In the genomic region with DNA sequence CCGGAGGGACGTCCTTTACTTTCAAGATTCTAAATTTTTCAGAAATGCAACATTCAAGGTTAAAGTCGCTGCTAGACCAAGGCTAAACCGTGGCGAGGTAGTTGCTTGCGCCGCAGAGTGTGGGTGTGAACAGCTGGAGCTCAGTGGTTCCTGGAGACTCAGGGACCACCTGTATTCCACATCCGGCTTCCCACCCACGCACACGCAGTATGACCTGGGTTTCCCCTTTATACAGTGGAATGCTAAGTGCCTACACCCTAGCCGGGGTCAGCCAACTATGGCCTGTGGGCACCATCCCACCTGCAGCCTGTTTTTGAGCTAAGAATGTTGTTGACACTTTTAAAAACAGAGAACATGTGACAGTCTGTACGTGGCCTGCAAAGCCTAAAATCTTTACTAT, we compare ENCODE assay signal across 21 cellular contexts. TPM values are rescaled to one million over a fixed set of nuclear protein-coding genes. Genes with fewer than 3 reads are reported as not detected.
A peak's percentile ranks its signal among the peaks of the same experiment; 100 is the strongest.
DNase-seq lines count a peak whose midpoint lies in the region; ATAC-seq, FAIRE-seq and TF ChIP-seq lines count a peak whose summit lies in the region.
"Had no signal": no experiment of that assay in that cellular context is flagged by ENCODE, and none has a peak within 500 bp of the region (broad histone marks: within the 10 kb centered on the region; RNA-seq: fewer than 3 reads in every experiment).

No MANE protein-coding gene starts in this region.

- H3K36me3 ChIP-seq in SU-DHL-6 (ENCODE audit: low read length) = peaks cover 12% of the 10 kb centered on the region
- H3K36me3 ChIP-seq: neural progenitor cell had no signal

- H3K9ac ChIP-seq in SU-DHL-6 (ENCODE audit: low read length) = no peak overlapping the region
- H3K9ac ChIP-seq: neural progenitor cell, SK-N-SH had no signal

- TF ChIP-seq CTCF in A549 (IDR thresholded peaks at IDR 0.05) (no peak), SU-DHL-6 (IDR thresholded peaks at IDR 0.05; ENCODE audit: insufficient read depth, low read length, poor library complexity, severe bottlenecking) (no peak), chondrocyte (IDR thresholded peaks at IDR 0.05) (no peak)

- no peaks in the 10 kb centered on the region for H3K27me3 ChIP-seq in SU-DHL-6 (ENCODE audit: low read length)
- H3K27me3 ChIP-seq: ascending aorta, neural progenitor cell had no signal

- no peak overlapping the region for H3K4me3 Mint-ChIP-seq in chondrocyte (ENCODE audit: unreplicated experiment)
- H3K4me3 Mint-ChIP-seq: activated CD4-positive, alpha-beta T cell treated with anti-CD3 and anti-CD28 coated beads, Interleukin-2, amount 10 ng/mL, durations not matched to agents 7 days and 5 days; neural progenitor cell had no signal

- CTCF ChIA-PET in A549 (lab: Yijun Ruan, JAX) = interaction anchor here (1.1 to 2.4 kb wide), 6 partner anchors 9 to 43 kb away, joined by 3 to 7 read pairs (median 6); a partner anchor contains a TSS

- H3K79me2 ChIP-seq in SU-DHL-6 (ENCODE audit: insufficient read depth, low read length) = no peaks in the 10 kb centered on the region

- peaks cover 14% of the 10 kb centered on the region for H3K36me3 Mint-ChIP-seq in chondrocyte (ENCODE audit: low read depth)

- ATAC-seq in A549 = peak in 1 of 2 experiments; percentile 14; a peak in 3 of 6 replicates
- ATAC-seq in GM19035 (IDR thresholded peaks at IDR 0.05; ENCODE audit: unreplicated experiment) = peak; percentile 64
- ATAC-seq in HG02798 (IDR thresholded peaks at IDR 0.05; ENCODE audit: poor library complexity, unreplicated experiment) = peak; percentile 81

- H4K20me1 ChIP-seq in SU-DHL-6 (ENCODE audit: low read depth, low read length) = no peaks in the 10 kb centered on the region

- peak in 1 of 2 experiments; percentile 68 for DNase-seq in A549 (ENCODE audit: low read depth in 1 of 2, low spot score in 1 of 2)
- DNase-seq in chondrocyte (ENCODE audit: low spot score) = no peak
- no peak for DNase-seq in kidney glomerular epithelial cell (lab: John Stamatoyannopoulos, UW)
- DNase-seq in stimulated activated naive CD4-positive, alpha-beta T cell (lab: John Stamatoyannopoulos, UW) = no peak
- no peak for DNase-seq in NCI-H146 (lab: John Stamatoyannopoulos, UW)
- DNase-seq: activated CD4-positive, alpha-beta T cell treated with anti-CD3 and anti-CD28 coated beads, Interleukin-2, amount 10 ng/mL, durations not matched to agents 7 days and 5 days; activated CD8-positive, alpha-beta memory T cell treated with anti-CD3 and anti-CD28 coated beads, Interleukin-2, amount 50 U/mL, for 48 hours; activated naive CD4-positive, alpha-beta T cell; hypothalamus; NCI-H69; PC-9; SK-N-SH had no signal

- TF ChIP-seq POLR2A in A549 (IDR thresholded peaks at IDR 0.05; ENCODE audit: low read length) = no peak

- no peak overlapping the region for H3K4me3 ChIP-seq in A549
- no peak overlapping the region for H3K4me3 ChIP-seq in SU-DHL-6 (ENCODE audit: insufficient read depth, low read length, poor library complexity, severe bottlenecking)
- H3K4me3 ChIP-seq: ascending aorta, neural progenitor cell, PC-9 had no signal

- no peaks in the 10 kb centered on the region for H3K9me3 ChIP-seq in A549
- H3K9me3 ChIP-seq in SU-DHL-6 (ENCODE audit: insufficient read depth, low read length) = no peaks in the 10 kb centered on the region
- H3K9me3 ChIP-seq: ascending aorta, SK-N-SH had no signal

- whole genome bisulfite sequencing in A549 (ENCODE audit: missing lambda C conversion rate) = 56% methylated on average over 12 of the region's 12 CpGs

- peak overlapping the region; percentile 92 to 97 for H3K27ac ChIP-seq in A549
- H3K27ac ChIP-seq in SU-DHL-6 (ENCODE audit: low read depth, low read length) = peak overlapping the region; percentile 54
- H3K27ac ChIP-seq: ascending aorta, C4-2B, neural progenitor cell, PC-9 had no signal

- H3K4me1 Mint-ChIP-seq in chondrocyte (ENCODE audit: low read depth) = no peaks in the 10 kb centered on the region

- no peak for TF ChIP-seq RAD21 in A549 (conservative IDR thresholded peaks at IDR 0.05 in 1 of 2, IDR thresholded peaks at IDR 0.05 in 1 of 2)

- peak overlapping the region; percentile 81 for H3K4me2 ChIP-seq in A549
- peak overlapping the region; percentile 35 for H3K4me2 ChIP-seq in SU-DHL-6 (ENCODE audit: low read depth, low read length, poor library complexity, severe bottlenecking)
- H3K4me2 ChIP-seq: neural progenitor cell, SK-N-SH had no signal

- no peak for FAIRE-seq in A549 (lab: Jason Lieb, UNC)
- FAIRE-seq: A204.1, endometrium, urothelium cell line had no signal

- peaks cover 81% of the 10 kb centered on the region for H3K4me1 ChIP-seq in A549
- H3K4me1 ChIP-seq: ascending aorta, neural progenitor cell had no signal

- H2AFZ ChIP-seq in SU-DHL-6 (ENCODE audit: low read depth, low read length, severe bottlenecking) = no peak overlapping the region
- H2AFZ ChIP-seq: neural progenitor cell, PC-9 had no signal

- H3F3A ChIP-seq in SU-DHL-6 (ENCODE audit: insufficient read depth) = peaks cover 15% of the 10 kb centered on the region

- no peaks in the 10 kb centered on the region for H3K9me3 Mint-ChIP-seq in chondrocyte (ENCODE audit: low read depth)
- H3K9me3 Mint-ChIP-seq: activated CD4-positive, alpha-beta T cell treated with anti-CD3 and anti-CD28 coated beads, Interleukin-2, amount 10 ng/mL, durations not matched to agents 7 days and 5 days; neural progenitor cell had no signal

- no peaks in the 10 kb centered on the region for H3K9me2 ChIP-seq in SU-DHL-6 (replicated peaks; ENCODE audit: insufficient read depth, low read length)
- H3K9me2 ChIP-seq: SK-N-SH had no signal

- POLR2A ChIA-PET in A549 (lab: Yijun Ruan, JAX) = interaction anchor here (0.7 to 1.1 kb wide), 2 partner anchors 12 to 18 kb away, joined by 4 to 7 read pairs; no protein-coding TSS in a partner anchor

- H3K27ac Mint-ChIP-seq in chondrocyte (ENCODE audit: unreplicated experiment) = no peak overlapping the region
- H3K27ac Mint-ChIP-seq: activated CD4-positive, alpha-beta T cell treated with anti-CD3 and anti-CD28 coated beads, Interleukin-2, amount 10 ng/mL, durations not matched to agents 7 days and 5 days; neural progenitor cell had no signal

- TF ChIP-seq EP300 in A549 (IDR thresholded peaks at IDR 0.05) = peak in 1 of 2 experiments; percentile 53; a peak in 2 of 5 replicates

- no peaks in the 10 kb centered on the region for H3K27me3 Mint-ChIP-seq in chondrocyte (ENCODE audit: low read depth)
- H3K27me3 Mint-ChIP-seq: activated CD4-positive, alpha-beta T cell treated with anti-CD3 and anti-CD28 coated beads, Interleukin-2, amount 10 ng/mL, durations not matched to agents 7 days and 5 days had no signal

TF ChIP-seq in A549, 52 proteins besides CTCF, POLR2A, EP300 and RAD21 (continues in another document):
- TF ChIP-seq EHMT2 (IDR thresholded peaks at IDR 0.05; ENCODE audit: low read depth) = no peak
- no peak for TF ChIP-seq ZNF302 (CRISPR knock-in tag; IDR thresholded peaks at IDR 0.05)
- TF ChIP-seq JUN (IDR thresholded peaks at IDR 0.05) = no peak
- TF ChIP-seq EHF (CRISPR knock-in tag; IDR thresholded peaks at IDR 0.05) = peak; percentile 83; the same call in 1 of the 2 replicates
- no peak for TF ChIP-seq MYC (IDR thresholded peaks at IDR 0.05; ENCODE audit: borderline replicate concordance, low read length)
- no peak for TF ChIP-seq HDAC2 (IDR thresholded peaks at IDR 0.05)
- TF ChIP-seq RFX5 (IDR thresholded peaks at IDR 0.05) = no peak
- TF ChIP-seq, protein P1, sequence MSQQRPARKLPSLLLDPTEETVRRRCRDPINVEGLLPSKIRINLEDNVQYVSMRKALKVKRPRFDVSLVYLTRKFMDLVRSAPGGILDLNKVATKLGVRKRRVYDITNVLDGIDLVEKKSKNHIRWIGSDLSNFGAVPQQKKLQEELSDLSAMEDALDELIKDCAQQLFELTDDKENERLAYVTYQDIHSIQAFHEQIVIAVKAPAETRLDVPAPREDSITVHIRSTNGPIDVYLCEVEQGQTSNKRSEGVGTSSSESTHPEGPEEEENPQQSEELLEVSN (IDR thresholded peaks at IDR 0.05; ENCODE audit: borderline replicate concordance, low read depth) = no peak
- TF ChIP-seq, protein P2, sequence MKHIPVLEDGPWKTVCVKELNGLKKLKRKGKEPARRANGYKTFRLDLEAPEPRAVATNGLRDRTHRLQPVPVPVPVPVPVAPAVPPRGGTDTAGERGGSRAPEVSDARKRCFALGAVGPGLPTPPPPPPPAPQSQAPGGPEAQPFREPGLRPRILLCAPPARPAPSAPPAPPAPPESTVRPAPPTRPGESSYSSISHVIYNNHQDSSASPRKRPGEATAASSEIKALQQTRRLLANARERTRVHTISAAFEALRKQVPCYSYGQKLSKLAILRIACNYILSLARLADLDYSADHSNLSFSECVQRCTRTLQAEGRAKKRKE (CRISPR knock-in tag; IDR thresholded peaks at IDR 0.05; ENCODE audit: low read depth) = peak; percentile 85; the same call in 1 of the 2 replicates
- TF ChIP-seq, protein P3, sequence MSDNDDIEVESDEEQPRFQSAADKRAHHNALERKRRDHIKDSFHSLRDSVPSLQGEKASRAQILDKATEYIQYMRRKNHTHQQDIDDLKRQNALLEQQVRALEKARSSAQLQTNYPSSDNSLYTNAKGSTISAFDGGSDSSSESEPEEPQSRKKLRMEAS (IDR thresholded peaks at IDR 0.05) = peak; percentile 35; the same call in 1 of the 2 replicates
- TF ChIP-seq CHD2 (IDR thresholded peaks at IDR 0.05; ENCODE audit: low read length, partially characterized antibody) = no peak
- no peak for TF ChIP-seq ZC3H11A (IDR thresholded peaks at IDR 0.05)
- TF ChIP-seq CBX2 (IDR thresholded peaks at IDR 0.05; ENCODE audit: borderline replicate concordance, low read depth) = no peak
- TF ChIP-seq TFCP2L1 (CRISPR knock-in tag; IDR thresholded peaks at IDR 0.05) = 0 out of 2 replicates have a peak, but pooled peaks have one; percentile 50
- TF ChIP-seq CEBPB (IDR thresholded peaks at IDR 0.05) = no peak

RNA-seq across cellular contexts. Expression of a gene that starts 42.9 kb away (rescaled TPM):
- polyA plus RNA-seq in A549 (2011; rRNA removed) = 94.2 and 97.8 TPM in 2 replicates
- 189 and 215 TPM in 2 replicates for polyA plus RNA-seq in A549 (2012; cell fraction: cytosol; rRNA removed)
- 123 and 143 TPM in 2 replicates for polyA plus RNA-seq in A549 (2012; cell fraction: nucleus; rRNA removed)
- polyA plus RNA-seq in A549 (2017; fragmentation: RNase III; extraction: RNeasy Plus Mini Kit Qiagen cat#74134 plus additional on column Dnase treatment) = 93.4 to 104 TPM (median 97.5 TPM) in 3 replicates
- polyA minus RNA-seq in A549 (2011; rRNA and poly(A)+ RNA removed) = 60.9 and 63.7 TPM in 2 replicates
- total RNA-seq in chondrocyte = not detected in 3 replicates
- total RNA-seq: PC-9 had no signal

RNA-seq across cellular contexts. Expression of a gene that starts 48.2 kb away (rescaled TPM):
- polyA plus RNA-seq in A549 (2011; rRNA removed) (60.3 and 62.4 TPM in 2 replicates), A549 (2017; fragmentation: RNase III; extraction: RNeasy Plus Mini Kit Qiagen cat#74134 plus additional on column Dnase treatment) (29.8 to 33.2 TPM (median 31.2 TPM) in 3 replicates)
- 88.7 and 101 TPM in 2 replicates for polyA plus RNA-seq in A549 (2012; cell fraction: cytosol; rRNA removed)
- polyA plus RNA-seq in A549 (2012; cell fraction: nucleus; rRNA removed) = 110 and 149 TPM in 2 replicates
- polyA minus RNA-seq in A549 (2011; rRNA and poly(A)+ RNA removed) = 151 and 197 TPM in 2 replicates
- total RNA-seq in chondrocyte = 28.5 to 39.2 TPM (median 29.3 TPM) in 3 replicates
